Comparison of ENCODE assay signal across 2 cellular contexts in genomic region chr2:167275066-167275465, GRCh38.
TF ChIP-seq lines count a peak whose summit lies in the region.

No MANE protein-coding gene starts in this region.

TF ChIP-seq in GM23338, 12 proteins besides CTCF, POLR2A, EP300 and RAD21 (continued from another document):
- peak; percentile 94 for TF ChIP-seq ZNF462 (CRISPR knock-in tag; IDR thresholded peaks at IDR 0.05)
- TF ChIP-seq NANOG (IDR thresholded peaks at IDR 0.05; ENCODE audit: borderline replicate concordance), result peak; percentile 99
- peak; percentile 41; the same call in 1 of the 2 replicates for TF ChIP-seq CREB1 (CRISPR knock-in tag; IDR thresholded peaks at IDR 0.05; ENCODE audit: low read depth)
- no peak for TF ChIP-seq REST (IDR thresholded peaks at IDR 0.05; ENCODE audit: unreplicated experiment)

TF ChIP-seq in WTC11, 78 proteins besides CTCF, POLR2A, EP300 and RAD21 (continued from another document):
- peak; percentile 49; the same call in 1 of the 2 replicates for TF ChIP-seq ZNF532 (CRISPR knock-in tag; IDR thresholded peaks at IDR 0.05; ENCODE audit: borderline replicate concordance)
- peak; percentile 30; the same call in 1 of the 2 replicates for TF ChIP-seq ZMAT4 (CRISPR knock-in tag; IDR thresholded peaks at IDR 0.05)
- peak; percentile 42; the same call in 1 of the 2 replicates for TF ChIP-seq FOXP4 (CRISPR knock-in tag; IDR thresholded peaks at IDR 0.05)
- TF ChIP-seq TCF7 (CRISPR knock-in tag; IDR thresholded peaks at IDR 0.05; ENCODE audit: low read depth), result no peak
- TF ChIP-seq TEAD4 (CRISPR knock-in tag; IDR thresholded peaks at IDR 0.05), result no peak
- no peak for TF ChIP-seq ZBTB21 (CRISPR knock-in tag; IDR thresholded peaks at IDR 0.05; ENCODE audit: borderline replicate concordance)
- no peak for TF ChIP-seq USF1 (CRISPR knock-in tag; IDR thresholded peaks at IDR 0.05)
- no peak for TF ChIP-seq E2F4 (CRISPR knock-in tag; IDR thresholded peaks at IDR 0.05; ENCODE audit: borderline replicate concordance, low read depth)
- TF ChIP-seq NR2C2 (CRISPR knock-in tag; IDR thresholded peaks at IDR 0.05), result no peak
- TF ChIP-seq ELF4 (CRISPR knock-in tag; IDR thresholded peaks at IDR 0.05; ENCODE audit: low read depth), result no peak
- TF ChIP-seq ZNF219 (CRISPR knock-in tag; IDR thresholded peaks at IDR 0.05; ENCODE audit: borderline replicate concordance), result no peak
- no peak for TF ChIP-seq CDX4 (CRISPR knock-in tag; IDR thresholded peaks at IDR 0.05; ENCODE audit: borderline replicate concordance)
- peak; percentile 53 for TF ChIP-seq ETV6 (CRISPR knock-in tag; IDR thresholded peaks at IDR 0.05)
- TF ChIP-seq ZNF512 (CRISPR knock-in tag; IDR thresholded peaks at IDR 0.05; ENCODE audit: borderline replicate concordance), result no peak
- no peak for TF ChIP-seq PREB (CRISPR knock-in tag; IDR thresholded peaks at IDR 0.05; ENCODE audit: borderline replicate concordance)
- no peak for TF ChIP-seq MYBL2 (CRISPR knock-in tag; IDR thresholded peaks at IDR 0.05)
- no peak for TF ChIP-seq ZBTB43 (CRISPR knock-in tag; IDR thresholded peaks at IDR 0.05)
- TF ChIP-seq E2F1 (CRISPR knock-in tag; IDR thresholded peaks at IDR 0.05), result no peak
- TF ChIP-seq FOXP1 (CRISPR knock-in tag; IDR thresholded peaks at IDR 0.05; ENCODE audit: borderline replicate concordance), result no peak
- no peak for TF ChIP-seq ZNF671 (CRISPR knock-in tag; IDR thresholded peaks at IDR 0.05)
- no peak for TF ChIP-seq GTF2I (CRISPR knock-in tag; conservative IDR thresholded peaks at IDR 0.05)
- no peak for TF ChIP-seq ZNF423 (CRISPR knock-in tag; IDR thresholded peaks at IDR 0.05)
- no peak for TF ChIP-seq E2F5 (CRISPR knock-in tag; IDR thresholded peaks at IDR 0.05)
- TF ChIP-seq CBFB (CRISPR knock-in tag; IDR thresholded peaks at IDR 0.05; ENCODE audit: low read depth), result no peak
- no peak for TF ChIP-seq CREM (CRISPR knock-in tag; IDR thresholded peaks at IDR 0.05)
- no peak for TF ChIP-seq OVOL2 (CRISPR knock-in tag; IDR thresholded peaks at IDR 0.05; ENCODE audit: borderline replicate concordance)
- TF ChIP-seq TEAD1 (CRISPR knock-in tag; IDR thresholded peaks at IDR 0.05), result peak; percentile 64; the same call in 1 of the 2 replicates
